ENCODE assay signal across 1 cellular context in the genomic region with DNA sequence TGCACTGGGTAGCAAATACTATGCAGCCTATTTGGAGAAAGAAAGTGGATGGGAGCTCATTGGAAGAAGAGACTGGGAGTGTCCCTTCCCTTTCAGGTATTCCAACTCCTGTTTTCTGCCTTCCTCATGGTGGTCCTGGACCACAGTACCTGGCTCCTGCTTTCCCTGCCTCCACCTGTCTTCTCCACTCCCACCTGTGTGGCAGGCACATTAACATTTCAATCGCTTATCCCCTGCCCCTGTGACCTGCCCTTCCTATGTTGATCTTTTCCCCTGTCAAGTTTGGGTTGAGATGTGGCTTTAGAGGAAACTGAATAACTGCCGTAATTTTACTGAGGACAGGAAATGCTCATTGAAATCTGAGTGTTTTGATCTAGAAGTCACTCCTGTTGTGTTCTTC.
TF ChIP-seq lines count a peak whose summit lies in the region.

No MANE protein-coding gene starts in this region.

TF ChIP-seq in GM23338, 12 proteins besides CTCF, POLR2A, EP300 and RAD21 (continued from another document):
- TF ChIP-seq, protein P1, sequence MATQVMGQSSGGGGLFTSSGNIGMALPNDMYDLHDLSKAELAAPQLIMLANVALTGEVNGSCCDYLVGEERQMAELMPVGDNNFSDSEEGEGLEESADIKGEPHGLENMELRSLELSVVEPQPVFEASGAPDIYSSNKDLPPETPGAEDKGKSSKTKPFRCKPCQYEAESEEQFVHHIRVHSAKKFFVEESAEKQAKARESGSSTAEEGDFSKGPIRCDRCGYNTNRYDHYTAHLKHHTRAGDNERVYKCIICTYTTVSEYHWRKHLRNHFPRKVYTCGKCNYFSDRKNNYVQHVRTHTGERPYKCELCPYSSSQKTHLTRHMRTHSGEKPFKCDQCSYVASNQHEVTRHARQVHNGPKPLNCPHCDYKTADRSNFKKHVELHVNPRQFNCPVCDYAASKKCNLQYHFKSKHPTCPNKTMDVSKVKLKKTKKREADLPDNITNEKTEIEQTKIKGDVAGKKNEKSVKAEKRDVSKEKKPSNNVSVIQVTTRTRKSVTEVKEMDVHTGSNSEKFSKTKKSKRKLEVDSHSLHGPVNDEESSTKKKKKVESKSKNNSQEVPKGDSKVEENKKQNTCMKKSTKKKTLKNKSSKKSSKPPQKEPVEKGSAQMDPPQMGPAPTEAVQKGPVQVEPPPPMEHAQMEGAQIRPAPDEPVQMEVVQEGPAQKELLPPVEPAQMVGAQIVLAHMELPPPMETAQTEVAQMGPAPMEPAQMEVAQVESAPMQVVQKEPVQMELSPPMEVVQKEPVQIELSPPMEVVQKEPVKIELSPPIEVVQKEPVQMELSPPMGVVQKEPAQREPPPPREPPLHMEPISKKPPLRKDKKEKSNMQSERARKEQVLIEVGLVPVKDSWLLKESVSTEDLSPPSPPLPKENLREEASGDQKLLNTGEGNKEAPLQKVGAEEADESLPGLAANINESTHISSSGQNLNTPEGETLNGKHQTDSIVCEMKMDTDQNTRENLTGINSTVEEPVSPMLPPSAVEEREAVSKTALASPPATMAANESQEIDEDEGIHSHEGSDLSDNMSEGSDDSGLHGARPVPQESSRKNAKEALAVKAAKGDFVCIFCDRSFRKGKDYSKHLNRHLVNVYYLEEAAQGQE (IDR thresholded peaks at IDR 0.05; ENCODE audit: unreplicated experiment) = no peak
- TF ChIP-seq EZH2 (IDR thresholded peaks at IDR 0.05; ENCODE audit: low read depth, unreplicated experiment) = no peak
- TF ChIP-seq JUNB (IDR thresholded peaks at IDR 0.05; ENCODE audit: unreplicated experiment) = no peak
- no peak for TF ChIP-seq EZH2phosphoT487 (IDR thresholded peaks at IDR 0.05; ENCODE audit: unreplicated experiment)
- TF ChIP-seq STAT1 (IDR thresholded peaks at IDR 0.05; ENCODE audit: unreplicated experiment) = no peak
